In genomic region chr19:18590273-18591272, GRCh38 we compare ENCODE assay signal across 2 cellular contexts.
TF ChIP-seq lines count a peak whose summit lies in the region.

No MANE protein-coding gene starts in this region.

TF ChIP-seq in A549, 52 proteins besides CTCF, POLR2A, EP300 and RAD21 (continued from another document):
- TF ChIP-seq REST (IDR thresholded peaks at IDR 0.05), result no peak
- no peak for TF ChIP-seq ZFP36 (IDR thresholded peaks at IDR 0.05; ENCODE audit: borderline replicate concordance, partially characterized antibody)
- peak; percentile 38 for TF ChIP-seq SMC3 (IDR thresholded peaks at IDR 0.05)
- peak; percentile 35; the same call in 1 of the 2 replicates for TF ChIP-seq MAX (IDR thresholded peaks at IDR 0.05)
- TF ChIP-seq SREBF2 (IDR thresholded peaks at IDR 0.05), result no peak
- TF ChIP-seq HMGXB4 (CRISPR knock-in tag; IDR thresholded peaks at IDR 0.05; ENCODE audit: borderline replicate concordance), result no peak
- no peak for TF ChIP-seq CBX8 (IDR thresholded peaks at IDR 0.05)
- no peak for TF ChIP-seq RCOR1 (IDR thresholded peaks at IDR 0.05; ENCODE audit: low read depth, low read length)
- no peak for TF ChIP-seq E2F6 (IDR thresholded peaks at IDR 0.05; ENCODE audit: borderline replicate concordance, low read depth)
- TF ChIP-seq MAZ (IDR thresholded peaks at IDR 0.05; ENCODE audit: borderline replicate concordance, low read depth, low read length), result no peak
- TF ChIP-seq MYC (IDR thresholded peaks at IDR 0.05; ENCODE audit: borderline replicate concordance, low read length), result peak; percentile 29; the same call in 1 of the 2 replicates

TF ChIP-seq in neural cell, 6 proteins besides CTCF, POLR2A, EP300 and RAD21:
- TF ChIP-seq REST (IDR thresholded peaks at IDR 0.05; ENCODE audit: borderline replicate concordance) (no peak), MXI1 (conservative IDR thresholded peaks at IDR 0.05; ENCODE audit: poor library complexity, severe bottlenecking) (peak; percentile 46), SMC3 (conservative IDR thresholded peaks at IDR 0.05; ENCODE audit: poor library complexity) (peak; percentile 87), POLR2AphosphoS5 (IDR thresholded peaks at IDR 0.05) (no peak), TAF1 (IDR thresholded peaks at IDR 0.05; ENCODE audit: low read depth) (no peak)
